In genomic region chr15:64865126-64865997, GRCh38 we compare ENCODE assay signal across 12 cellular contexts. TPM values are rescaled to one million over a fixed set of nuclear protein-coding genes. Genes with fewer than 3 reads are reported as not detected.
DNase-seq lines count a peak whose midpoint lies in the region; ATAC-seq, FAIRE-seq and TF ChIP-seq lines count a peak whose summit lies in the region.
"Had no signal": no experiment of that assay in that cellular context is flagged by ENCODE, and none has a peak within 500 bp of the region (broad histone marks: within the 10 kb centered on the region; RNA-seq: fewer than 3 reads in every experiment).

No MANE protein-coding gene starts in this region.

- DNase-seq in A549 (ENCODE audit: low read depth in 1 of 2, low spot score in 1 of 2) = no peak
- peak; percentile 10 for DNase-seq in activated naive CD8-positive, alpha-beta T cell treated with anti-CD3 and anti-CD28 coated beads, Interleukin-2, amount 50 U/mL, for 24 hours
- no peak for DNase-seq in NCI-H1048 (lab: John Stamatoyannopoulos, UW)
- DNase-seq: NCI-H187 had no signal

- no peaks in the 10 kb centered on the region for H3K9me3 Mint-ChIP-seq in activated naive CD8-positive, alpha-beta T cell treated with anti-CD3 and anti-CD28 coated beads, Interleukin-2, amount 50 U/mL, for 24 hours

- H3K27ac Mint-ChIP-seq in activated naive CD8-positive, alpha-beta T cell treated with anti-CD3 and anti-CD28 coated beads, Interleukin-2, amount 50 U/mL, for 24 hours = no peak overlapping the region

- H3K4me1 ChIP-seq in A549 (peaks cover 12% of the 10 kb centered on the region; the same call in 2 of the 3 replicates), mucosa of rectum (ENCODE audit: control insufficient read depth in 2 of 2, insufficient read depth in 2 of 2, low read length in 2 of 2) (no peaks in the 10 kb centered on the region)
- H3K4me1 ChIP-seq: prostate gland had no signal

- POLR2A ChIA-PET in A549 (lab: Yijun Ruan, JAX) = no interaction called here

- peak; percentile 8 to 14; a peak in 2 of 6 replicates for ATAC-seq in A549
- ATAC-seq in GM21825 (IDR thresholded peaks at IDR 0.05; ENCODE audit: unreplicated experiment) = peak; percentile 65
- ATAC-seq in activated naive CD8-positive, alpha-beta T cell treated with anti-CD3 and anti-CD28 coated beads, Interleukin-2, amount 50 U/mL, for 24 hours = peak; percentile 48
- ATAC-seq in GM19397 (IDR thresholded peaks at IDR 0.05; ENCODE audit: unreplicated experiment) = no peak
- no peak for ATAC-seq in GM21526 (IDR thresholded peaks at IDR 0.05; ENCODE audit: low FRiP score, unreplicated experiment)
- ATAC-seq in GM18520 (IDR thresholded peaks at IDR 0.05; ENCODE audit: unreplicated experiment) = no peak

- no peaks in the 10 kb centered on the region for H3K27me3 Mint-ChIP-seq in activated naive CD8-positive, alpha-beta T cell treated with anti-CD3 and anti-CD28 coated beads, Interleukin-2, amount 50 U/mL, for 24 hours

- H3K27ac ChIP-seq in A549 (0 out of 6 replicates have a peak overlapping the region, but pooled peaks of 1 of the 2 experiments have one; percentile 18), mucosa of rectum (ENCODE audit: low read depth in 2 of 2, low read length in 2 of 2) (peak overlapping the region; percentile 30 to 67)
- H3K27ac ChIP-seq: cardiac muscle cell, PC-9, prostate gland had no signal

- no peak for FAIRE-seq in A549 (lab: Jason Lieb, UNC)

- H3K4me3 Mint-ChIP-seq in activated naive CD8-positive, alpha-beta T cell treated with anti-CD3 and anti-CD28 coated beads, Interleukin-2, amount 50 U/mL, for 24 hours = no peak overlapping the region

- TF ChIP-seq POLR2A in A549 (IDR thresholded peaks at IDR 0.05; ENCODE audit: low read length) = no peak

- peaks cover 4% of the 10 kb centered on the region for H3K36me3 Mint-ChIP-seq in activated naive CD8-positive, alpha-beta T cell treated with anti-CD3 and anti-CD28 coated beads, Interleukin-2, amount 50 U/mL, for 24 hours (ENCODE audit: low read depth)

- no peak overlapping the region for H3K4me2 ChIP-seq in A549
- H3K4me2 ChIP-seq: PC-9 had no signal

- CTCF ChIA-PET in A549 (lab: Yijun Ruan, JAX) = interaction anchor here (0.8 to 2.3 kb wide), 5 partner anchors 8 to 135 kb away, joined by 3 to 5 read pairs (median 3); no protein-coding TSS in a partner anchor

- no peaks in the 10 kb centered on the region for H3K27me3 ChIP-seq in mucosa of rectum (ENCODE audit: control insufficient read depth in 2 of 2, insufficient read depth in 2 of 2, low read length in 2 of 2)
- H3K27me3 ChIP-seq: cardiac muscle cell had no signal

- H3K4me3 ChIP-seq in A549 (no peak overlapping the region), mucosa of rectum (ENCODE audit: low read length in 2 of 2) (no peak overlapping the region)
- H3K4me3 ChIP-seq: cardiac muscle cell, PC-9, prostate gland had no signal

- H3K9me3 ChIP-seq in A549 (no peaks in the 10 kb centered on the region), mucosa of rectum (ENCODE audit: control insufficient read depth in 2 of 2, low read length in 2 of 2) (no peaks in the 10 kb centered on the region)
- H3K9me3 ChIP-seq: prostate gland had no signal

- no peak for TF ChIP-seq EP300 in A549 (IDR thresholded peaks at IDR 0.05)

- WGBS in A549 (ENCODE audit: missing lambda C conversion rate) = 95% methylated on average over 11 of the region's 12 CpGs

- H3K4me1 Mint-ChIP-seq in activated naive CD8-positive, alpha-beta T cell treated with anti-CD3 and anti-CD28 coated beads, Interleukin-2, amount 50 U/mL, for 24 hours = peaks cover 5% of the 10 kb centered on the region

- TF ChIP-seq RAD21 in A549 (conservative IDR thresholded peaks at IDR 0.05 in 1 of 2, IDR thresholded peaks at IDR 0.05 in 1 of 2) = no peak

- peaks cover 3 to 22% of the 10 kb centered on the region in 2 donors for H3K36me3 ChIP-seq in mucosa of rectum (ENCODE audit: control insufficient read depth in 2 of 2, insufficient read depth in 2 of 2, low read length in 2 of 2)
- H3K36me3 ChIP-seq: cardiac muscle cell had no signal

- H3K9ac ChIP-seq in mucosa of rectum (ENCODE audit: low read depth in 1 of 2, low read length in 2 of 2) = no peak overlapping the region

- TF ChIP-seq CTCF in A549 (IDR thresholded peaks at IDR 0.05) = no peak

TF ChIP-seq in A549, 52 proteins besides CTCF, POLR2A, EP300 and RAD21:
- TF ChIP-seq, protein P1, sequence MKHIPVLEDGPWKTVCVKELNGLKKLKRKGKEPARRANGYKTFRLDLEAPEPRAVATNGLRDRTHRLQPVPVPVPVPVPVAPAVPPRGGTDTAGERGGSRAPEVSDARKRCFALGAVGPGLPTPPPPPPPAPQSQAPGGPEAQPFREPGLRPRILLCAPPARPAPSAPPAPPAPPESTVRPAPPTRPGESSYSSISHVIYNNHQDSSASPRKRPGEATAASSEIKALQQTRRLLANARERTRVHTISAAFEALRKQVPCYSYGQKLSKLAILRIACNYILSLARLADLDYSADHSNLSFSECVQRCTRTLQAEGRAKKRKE (CRISPR knock-in tag; IDR thresholded peaks at IDR 0.05; ENCODE audit: low read depth) = no peak
- TF ChIP-seq RFX5 (IDR thresholded peaks at IDR 0.05) = no peak
- TF ChIP-seq MAZ (IDR thresholded peaks at IDR 0.05; ENCODE audit: borderline replicate concordance, low read depth, low read length) = no peak
- no peak for TF ChIP-seq ELK1 (IDR thresholded peaks at IDR 0.05; ENCODE audit: low read depth, low read length)
- TF ChIP-seq CBX8 (IDR thresholded peaks at IDR 0.05) = no peak
- TF ChIP-seq, protein P2, sequence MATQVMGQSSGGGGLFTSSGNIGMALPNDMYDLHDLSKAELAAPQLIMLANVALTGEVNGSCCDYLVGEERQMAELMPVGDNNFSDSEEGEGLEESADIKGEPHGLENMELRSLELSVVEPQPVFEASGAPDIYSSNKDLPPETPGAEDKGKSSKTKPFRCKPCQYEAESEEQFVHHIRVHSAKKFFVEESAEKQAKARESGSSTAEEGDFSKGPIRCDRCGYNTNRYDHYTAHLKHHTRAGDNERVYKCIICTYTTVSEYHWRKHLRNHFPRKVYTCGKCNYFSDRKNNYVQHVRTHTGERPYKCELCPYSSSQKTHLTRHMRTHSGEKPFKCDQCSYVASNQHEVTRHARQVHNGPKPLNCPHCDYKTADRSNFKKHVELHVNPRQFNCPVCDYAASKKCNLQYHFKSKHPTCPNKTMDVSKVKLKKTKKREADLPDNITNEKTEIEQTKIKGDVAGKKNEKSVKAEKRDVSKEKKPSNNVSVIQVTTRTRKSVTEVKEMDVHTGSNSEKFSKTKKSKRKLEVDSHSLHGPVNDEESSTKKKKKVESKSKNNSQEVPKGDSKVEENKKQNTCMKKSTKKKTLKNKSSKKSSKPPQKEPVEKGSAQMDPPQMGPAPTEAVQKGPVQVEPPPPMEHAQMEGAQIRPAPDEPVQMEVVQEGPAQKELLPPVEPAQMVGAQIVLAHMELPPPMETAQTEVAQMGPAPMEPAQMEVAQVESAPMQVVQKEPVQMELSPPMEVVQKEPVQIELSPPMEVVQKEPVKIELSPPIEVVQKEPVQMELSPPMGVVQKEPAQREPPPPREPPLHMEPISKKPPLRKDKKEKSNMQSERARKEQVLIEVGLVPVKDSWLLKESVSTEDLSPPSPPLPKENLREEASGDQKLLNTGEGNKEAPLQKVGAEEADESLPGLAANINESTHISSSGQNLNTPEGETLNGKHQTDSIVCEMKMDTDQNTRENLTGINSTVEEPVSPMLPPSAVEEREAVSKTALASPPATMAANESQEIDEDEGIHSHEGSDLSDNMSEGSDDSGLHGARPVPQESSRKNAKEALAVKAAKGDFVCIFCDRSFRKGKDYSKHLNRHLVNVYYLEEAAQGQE (IDR thresholded peaks at IDR 0.05) = no peak
- no peak for TF ChIP-seq MAFK (IDR thresholded peaks at IDR 0.05; ENCODE audit: partially characterized antibody)
- no peak for TF ChIP-seq NFE2L2 (conservative IDR thresholded peaks at IDR 0.05; ENCODE audit: low read length)
TF ChIP-seq in A549: peak in this region for 0.

RNA-seq across cellular contexts. Expression of gene PLEKHO2, which starts 23.6 kb away (rescaled TPM):
- polyA plus RNA-seq in A549 (2011; rRNA removed) (2.8 and 2.9 TPM in 2 replicates), A549 (2017; fragmentation: RNase III; extraction: RNeasy Plus Mini Kit Qiagen cat#74134 plus additional on column Dnase treatment) (3.7 to 3.9 TPM (median 3.8 TPM) in 3 replicates)
- 3.2 and 4.1 TPM in 2 replicates for polyA plus RNA-seq in A549 (2012; cell fraction: cytosol; rRNA removed)
- 14.3 and 16.2 TPM in 2 replicates for polyA plus RNA-seq in A549 (2012; cell fraction: nucleus; rRNA removed)
- polyA minus RNA-seq in A549 (2011; rRNA and poly(A)+ RNA removed) = 3.8 and 4.9 TPM in 2 replicates

RNA-seq across cellular contexts. Expression of gene PIF1, which starts 39.9 kb away (rescaled TPM):
- polyA plus RNA-seq in A549 (2011; rRNA removed) (8.5 and 11.1 TPM in 2 replicates), A549 (2017; fragmentation: RNase III; extraction: RNeasy Plus Mini Kit Qiagen cat#74134 plus additional on column Dnase treatment) (24.9 to 25.4 TPM (median 25.3 TPM) in 3 replicates)
- 27.5 and 29.2 TPM in 2 replicates for polyA plus RNA-seq in A549 (2012; cell fraction: cytosol; rRNA removed)
- 210 and 257 TPM in 2 replicates for polyA plus RNA-seq in A549 (2012; cell fraction: nucleus; rRNA removed)
- polyA minus RNA-seq in A549 (2011; rRNA and poly(A)+ RNA removed) = 7.9 and 8.3 TPM in 2 replicates

RNA-seq across cellular contexts. Expression of gene ANKDD1A, which starts 46.3 kb away (rescaled TPM):
- polyA plus RNA-seq in A549 (2011; rRNA removed) = 2.7 and 3.3 TPM in 2 replicates
- polyA plus RNA-seq in A549 (2012; cell fraction: cytosol; rRNA removed) = 3.8 and 5.4 TPM in 2 replicates
- 9.0 and 11.5 TPM in 2 replicates for polyA plus RNA-seq in A549 (2012; cell fraction: nucleus; rRNA removed)
- polyA plus RNA-seq in A549 (2017; fragmentation: RNase III; extraction: RNeasy Plus Mini Kit Qiagen cat#74134 plus additional on column Dnase treatment) = 2.4 to 2.8 TPM (median 2.7 TPM) in 3 replicates
- polyA minus RNA-seq in A549 (2011; rRNA and poly(A)+ RNA removed) = 5.3 and 6.3 TPM in 2 replicates

Comparison
In these comparisons a context has a peak if more than half of its experiments do, and no peak if none do; other contexts are left out.
1. ATAC-seq: peak in A549 (2 of 2), GM21825 (single experiment) and activated naive CD8-positive, alpha-beta T cell treated with anti-CD3 and anti-CD28 coated beads, Interleukin-2, amount 50 U/mL, for 24 hours (single experiment); none in GM19397 (single experiment), GM21526 (single experiment) and GM18520 (single experiment).